Comparison of ENCODE assay signal across 1 cellular context in genomic region chr20:3932277-3933073, GRCh38.
A peak's percentile ranks its signal among the peaks of the same experiment; 100 is the strongest.
TF ChIP-seq lines count a peak whose summit lies in the region.

No MANE protein-coding gene starts in this region.

TF ChIP-seq in GM12878, 131 proteins besides CTCF, POLR2A, EP300 and RAD21 (continued from another document):
- TF ChIP-seq IRF3 (IDR thresholded peaks at IDR 0.05) (no peak), IRF4 (IDR thresholded peaks at IDR 0.05; ENCODE audit: low read depth, low read length) (peak; percentile 73; the same call in 1 of the 2 replicates), MXI1 (IDR thresholded peaks at IDR 0.05; ENCODE audit: low read depth, low read length) (0 out of 2 replicates have a peak, but pooled peaks have one; percentile 26), IKZF2 (IDR thresholded peaks at IDR 0.05) (peak in 1 of 2 experiments; percentile 42; a peak in 1 of 4 replicates), JUNB (IDR thresholded peaks at IDR 0.05) (peak; percentile 74), ZNF622 (IDR thresholded peaks at IDR 0.05) (no peak), MTA2 (IDR thresholded peaks at IDR 0.05; ENCODE audit: low read depth) (peak; percentile 28; the same call in 1 of the 2 replicates), EED (IDR thresholded peaks at IDR 0.05; ENCODE audit: low read depth) (peak; percentile 59; the same call in 1 of the 2 replicates), NFYA (IDR thresholded peaks at IDR 0.05; ENCODE audit: borderline replicate concordance, low read depth, low read length) (no peak)
- TF ChIP-seq, protein P1, sequence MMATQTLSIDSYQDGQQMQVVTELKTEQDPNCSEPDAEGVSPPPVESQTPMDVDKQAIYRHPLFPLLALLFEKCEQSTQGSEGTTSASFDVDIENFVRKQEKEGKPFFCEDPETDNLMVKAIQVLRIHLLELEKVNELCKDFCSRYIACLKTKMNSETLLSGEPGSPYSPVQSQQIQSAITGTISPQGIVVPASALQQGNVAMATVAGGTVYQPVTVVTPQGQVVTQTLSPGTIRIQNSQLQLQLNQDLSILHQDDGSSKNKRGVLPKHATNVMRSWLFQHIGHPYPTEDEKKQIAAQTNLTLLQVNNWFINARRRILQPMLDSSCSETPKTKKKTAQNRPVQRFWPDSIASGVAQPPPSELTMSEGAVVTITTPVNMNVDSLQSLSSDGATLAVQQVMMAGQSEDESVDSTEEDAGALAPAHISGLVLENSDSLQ (IDR thresholded peaks at IDR 0.05) = no peak
